In the genomic region with DNA sequence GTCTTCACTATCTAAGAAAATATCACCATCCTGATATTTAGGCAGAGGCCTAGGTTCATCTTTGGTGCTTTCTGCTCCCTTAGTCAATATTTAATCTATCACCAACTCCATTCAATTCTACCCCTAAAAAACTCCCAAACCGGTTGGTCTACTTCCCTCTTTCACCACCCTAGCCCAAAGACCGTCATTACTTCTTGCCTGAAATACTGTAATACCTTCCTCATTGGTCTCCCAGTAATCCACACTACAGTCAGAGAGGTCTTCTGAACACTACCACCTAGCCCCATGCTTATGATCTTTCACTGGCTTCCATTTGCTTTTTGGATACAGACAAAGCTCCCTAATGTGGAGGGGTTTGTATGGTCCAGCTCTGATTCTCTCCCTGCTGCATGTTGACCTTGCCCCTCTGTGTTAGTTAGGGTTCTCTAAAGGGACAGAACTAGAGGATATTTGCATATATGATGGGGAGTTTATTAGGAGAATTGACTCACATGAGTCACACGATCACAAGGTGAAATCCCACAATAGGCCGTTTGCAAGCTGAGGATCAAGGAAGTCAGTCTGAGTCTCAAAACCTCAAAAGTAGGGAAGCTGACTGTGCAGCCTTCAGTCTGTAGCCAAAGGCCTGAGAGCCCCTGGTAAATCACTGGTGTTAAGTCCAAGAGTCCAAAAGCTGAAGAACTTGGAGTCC, we compare ENCODE assay signal across 15 cellular contexts. TPM values are rescaled to one million over a fixed set of nuclear protein-coding genes. Genes with fewer than 3 reads are reported as not detected.
DNase-seq lines count a peak whose midpoint lies in the region; ATAC-seq and TF ChIP-seq lines count a peak whose summit lies in the region.
"Had no signal": no experiment of that assay in that cellular context is flagged by ENCODE, and none has a peak within 500 bp of the region (broad histone marks: within the 10 kb centered on the region; RNA-seq: fewer than 3 reads in every experiment).

No MANE protein-coding gene starts in this region.

- no peak overlapping the region for H3K4me2 ChIP-seq in mesendoderm (ENCODE audit: low read length)

- DNase-seq in DMS53 (lab: John Stamatoyannopoulos, UW) (peak; percentile 10), DMS53 treated with DMSO at 0.1 percent for 48 hours (lab: John Stamatoyannopoulos, UW; ENCODE audit: unreplicated experiment) (no peak), MV-4-11 (lab: John Stamatoyannopoulos, UW) (peak; percentile 45), left lung (no peak), dermis blood vessel endothelial cell (no peak), mesendoderm (no peak), HCEC 1CT (no peak)
- DNase-seq: activated CD4-positive, alpha-beta T cell treated with anti-CD3 and anti-CD28 coated beads, Interleukin-2, amount 10 ng/mL, durations not matched to agents 7 days and 5 days; GOT3; NCI-H1930; ovary; tibial artery had no signal

- H3K9me3 ChIP-seq in left lung: no peaks in the 10 kb centered on the region
- H3K9me3 ChIP-seq: ascending aorta, ovary, tibial artery had no signal

- H3K4ac ChIP-seq in mesendoderm (ENCODE audit: low read depth, low read length): no peak overlapping the region

- no peaks in the 10 kb centered on the region for H3K36me3 ChIP-seq in left lung
- no peaks in the 10 kb centered on the region for H3K36me3 ChIP-seq in mesendoderm (ENCODE audit: control insufficient read depth, insufficient read depth, low read length)
- H3K36me3 ChIP-seq: ascending aorta, ovary, tibial artery had no signal

- no peak overlapping the region for H2BK5ac ChIP-seq in mesendoderm (ENCODE audit: low read length)

- H3K4me3 ChIP-seq in left lung (no peak overlapping the region), mesendoderm (ENCODE audit: low read length) (no peak overlapping the region)
- H3K4me3 ChIP-seq: ascending aorta, ovary, tibial artery had no signal

- no peak overlapping the region for H2BK120ac ChIP-seq in mesendoderm (ENCODE audit: low read depth, low read length)

- H3K4me1 ChIP-seq in left lung (no peaks in the 10 kb centered on the region), mesendoderm (ENCODE audit: control insufficient read depth, low read depth, low read length) (no peaks in the 10 kb centered on the region)
- H3K4me1 ChIP-seq: ascending aorta had no signal

- no peak overlapping the region for H2AK5ac ChIP-seq in mesendoderm (ENCODE audit: low read length)

- H3K23ac ChIP-seq in mesendoderm (ENCODE audit: low read length): no peak overlapping the region

- H3K27me3 ChIP-seq in left lung (no peaks in the 10 kb centered on the region), mesendoderm (ENCODE audit: insufficient read depth, low read length, poor library complexity) (peaks cover 2% of the 10 kb centered on the region)
- H3K27me3 ChIP-seq: ascending aorta, ovary, tibial artery had no signal

- H4K8ac ChIP-seq in mesendoderm (ENCODE audit: low read depth, low read length): no peak overlapping the region

- no peak overlapping the region for H3K56ac ChIP-seq in mesendoderm (ENCODE audit: low read length)

- H4K5ac ChIP-seq in mesendoderm (ENCODE audit: low read length): no peak overlapping the region

- H3K27ac ChIP-seq in left lung: peak overlapping the region in 1 of 2 donors; percentile 43
- H3K27ac ChIP-seq in mesendoderm (ENCODE audit: low read depth, low read length): no peak overlapping the region
- H3K27ac ChIP-seq: 22Rv1, ascending aorta, ovary, tibial artery had no signal

- no peak overlapping the region for H3K9ac ChIP-seq in mesendoderm (ENCODE audit: low read length)

- H3K18ac ChIP-seq in mesendoderm (ENCODE audit: low read length): no peak overlapping the region

- H2BK15ac ChIP-seq in mesendoderm (replicated peaks; ENCODE audit: low read depth): no peak overlapping the region

- peak; percentile 31 for ATAC-seq in GM21825 (IDR thresholded peaks at IDR 0.05; ENCODE audit: unreplicated experiment)
- ATAC-seq in left lung: peak; percentile 23

- no peaks in the 10 kb centered on the region for H3K79me1 ChIP-seq in mesendoderm (ENCODE audit: low read length)

- WGBS in mesendoderm (ENCODE audit: extremely low coverage, insufficient coverage, low lambda C conversion rate): 100% methylated on average over 2 of the region's 4 CpGs

- H3K79me2 ChIP-seq in mesendoderm (ENCODE audit: control insufficient read depth, insufficient read depth, low read length): no peaks in the 10 kb centered on the region

- intact Hi-C loops in left lung (cut with DNase I): no loop called here

- no peak for TF ChIP-seq CTCF in left lung (IDR thresholded peaks at IDR 0.05)

RNA-seq across cellular contexts. Expression of a gene that starts 36.4 kb away (rescaled TPM):
- total RNA-seq in left lung: 100 to 1,000 TPM; 114 to 161 TPM
- 88.0 and 136 TPM in 2 replicates for total RNA-seq in dermis blood vessel endothelial cell
- 38.4 TPM for polyA plus RNA-seq in mesendoderm (2013, experiment 1 of 2)
- 38.1 TPM for polyA plus RNA-seq in mesendoderm (2013, experiment 2 of 2)

Comparison
In these comparisons a context has a peak if more than half of its experiments do, and no peak if none do; other contexts are left out.
1. DNase-seq: peak in DMS53 (single experiment) and MV-4-11 (single experiment); none in DMS53 treated with DMSO at 0.1 percent for 48 hours (single experiment), left lung (0 of 2), dermis blood vessel endothelial cell (single experiment), mesendoderm (single experiment) and HCEC 1CT (single experiment).